ENCODE assay signal across 8 cellular contexts in the genomic region with DNA sequence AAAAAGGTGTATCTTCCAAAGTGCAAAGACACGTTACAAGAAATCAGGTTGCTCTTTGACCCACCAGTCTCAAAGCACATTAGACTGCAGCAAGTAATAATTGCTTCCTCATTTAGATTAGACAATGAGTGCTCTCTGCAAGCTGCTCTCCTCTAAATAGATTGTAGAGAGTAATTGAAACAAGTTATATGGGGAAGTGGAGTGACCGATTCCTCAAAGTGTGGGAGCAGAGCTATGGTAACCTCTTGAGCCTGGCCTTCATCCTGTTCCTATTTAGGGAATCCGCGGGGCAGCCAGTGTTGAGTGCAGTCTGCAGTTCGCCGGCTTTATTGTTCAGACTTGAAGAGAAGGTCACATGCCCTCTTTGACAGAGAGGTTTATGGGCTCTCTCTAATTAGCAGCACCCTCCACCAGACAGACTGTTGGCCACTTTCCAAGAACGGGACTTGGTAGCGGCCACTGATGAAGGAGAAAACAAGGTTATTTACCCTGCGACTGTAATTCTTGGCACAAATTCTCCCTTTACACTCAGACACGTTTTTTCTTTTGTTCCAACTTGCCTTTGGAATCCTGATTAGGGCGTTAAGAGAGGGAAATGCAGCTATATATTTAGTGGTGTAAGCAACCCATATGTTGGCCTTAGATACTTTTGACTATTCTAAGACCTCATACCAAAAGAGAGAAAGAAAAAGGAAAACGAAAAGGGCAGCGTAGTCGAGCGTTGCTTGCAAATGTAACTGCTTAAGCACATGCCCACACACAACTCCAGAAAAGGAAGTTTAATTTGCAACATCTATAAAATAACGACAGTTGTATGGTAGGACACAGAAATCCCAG.
DNase-seq lines count a peak whose midpoint lies in the region; ATAC-seq and TF ChIP-seq lines count a peak whose summit lies in the region.

No MANE protein-coding gene starts in this region.

- H3K9me3 ChIP-seq in adipocyte (ENCODE audit: control insufficient read depth, low read length) (no peaks in the 10 kb centered on the region), cardiac muscle cell (ENCODE audit: low read depth) (no peaks in the 10 kb centered on the region)

- peak; percentile 35 for ATAC-seq in GM19351 (IDR thresholded peaks at IDR 0.05; ENCODE audit: unreplicated experiment)
- peak; percentile 38 for ATAC-seq in HG03378 (IDR thresholded peaks at IDR 0.05; ENCODE audit: unreplicated experiment)

- DNase-seq in Calu3 = peak; percentile 32
- DNase-seq in NCI-H446 treated with DMSO at 0.1 percent for 48 hours (lab: John Stamatoyannopoulos, UW) = peak; percentile 92
- DNase-seq in adipocyte (ENCODE audit: low read depth) = peak; percentile 66
- peak; percentile 65 to 98 for DNase-seq in cardiac muscle cell (ENCODE audit: low read depth in 1 of 2, low spot score in 1 of 2)
- no peak for DNase-seq in osteocyte (ENCODE audit: extremely low spot score, unreplicated experiment)
- DNase-seq in activated CD8-positive, alpha-beta memory T cell treated with anti-CD3 and anti-CD28 coated beads for 24 hours = no peak

- H3K4me1 Mint-ChIP-seq in Calu3 (ENCODE audit: low read depth, unreplicated experiment) (peaks cover 41% of the 10 kb centered on the region), osteocyte (ENCODE audit: unreplicated experiment) (peaks cover 44% of the 10 kb centered on the region)

- H3K9me3 Mint-ChIP-seq in Calu3 (ENCODE audit: low read depth, unreplicated experiment) (no peaks in the 10 kb centered on the region), osteocyte (ENCODE audit: unreplicated experiment) (no peaks in the 10 kb centered on the region)

- peak overlapping the region; percentile 95 for H3K27ac Mint-ChIP-seq in Calu3 (ENCODE audit: unreplicated experiment)
- H3K27ac Mint-ChIP-seq in osteocyte (ENCODE audit: unreplicated experiment) = peak overlapping the region; percentile 88

- peak overlapping the region; percentile 93 for H3K9ac ChIP-seq in adipocyte (ENCODE audit: low read length)

- H3K36me3 Mint-ChIP-seq in Calu3 (ENCODE audit: insufficient read depth, unreplicated experiment) = peaks cover 34% of the 10 kb centered on the region
- H3K36me3 Mint-ChIP-seq in osteocyte (ENCODE audit: unreplicated experiment) = peaks cover 5% of the 10 kb centered on the region

- peak overlapping the region; percentile 100 for H3K27ac ChIP-seq in cardiac muscle cell

- no TSS peak for BruUV-seq in Calu3 (replicated peaks; lab: Mats Ljungman, UMichigan)

- TF ChIP-seq CTCF in Calu3 (IDR thresholded peaks at IDR 0.05; ENCODE audit: unreplicated experiment) (no peak), cardiac muscle cell (IDR thresholded peaks at IDR 0.05; ENCODE audit: low read depth, low read length) (no peak), osteocyte (IDR thresholded peaks at IDR 0.05) (no peak)

- H3K27me3 ChIP-seq in adipocyte (replicated peaks; ENCODE audit: control insufficient read depth, insufficient read depth, low read length) (no peaks in the 10 kb centered on the region), cardiac muscle cell (no peaks in the 10 kb centered on the region)

- H3K4me3 ChIP-seq in adipocyte (ENCODE audit: low read length) = peak overlapping the region; percentile 87
- H3K4me3 ChIP-seq in cardiac muscle cell = peak overlapping the region; percentile 59

- H3K27me3 Mint-ChIP-seq in Calu3 (ENCODE audit: unreplicated experiment) (no peaks in the 10 kb centered on the region), osteocyte (ENCODE audit: unreplicated experiment) (no peaks in the 10 kb centered on the region)

- H3K4me1 ChIP-seq in adipocyte (ENCODE audit: control insufficient read depth, insufficient read depth, low read length) (peaks cover 32% of the 10 kb centered on the region), cardiac muscle cell (ENCODE audit: low read depth) (peaks cover 16% of the 10 kb centered on the region)

- peak overlapping the region; percentile 98 for H3K4me3 Mint-ChIP-seq in Calu3 (ENCODE audit: low read depth, unreplicated experiment)
- peak overlapping the region; percentile 65 for H3K4me3 Mint-ChIP-seq in osteocyte (ENCODE audit: unreplicated experiment)

- intact Hi-C loops in Calu3 (cut with micrococcal nuclease; ENCODE audit: unreplicated experiment) = loop anchor here (1.0 to 5.0 kb wide), 7 partner anchors 36 to 462 kb away; partner anchors contain the start of gene REEP3

- CTCF ChIA-PET in Calu3 (lab: Charles Lee) = interaction anchor here (0.6 to 4.1 kb wide), 16 partner anchors 78 to 485 kb away, joined by 3 to 38 read pairs (median 5); no protein-coding TSS in a partner anchor

- H3K36me3 ChIP-seq in adipocyte (ENCODE audit: control insufficient read depth, insufficient read depth, low read length, severe bottlenecking) (no peaks in the 10 kb centered on the region), cardiac muscle cell (no peaks in the 10 kb centered on the region)

Comparison
In these comparisons a context has a peak if more than half of its experiments do, and no peak if none do; other contexts are left out.
1. DNase-seq: peak in Calu3 (single experiment), NCI-H446 treated with DMSO at 0.1 percent for 48 hours (single experiment), adipocyte (single experiment) and cardiac muscle cell (2 of 2); none in osteocyte (single experiment) and activated CD8-positive, alpha-beta memory T cell treated with anti-CD3 and anti-CD28 coated beads for 24 hours (single experiment).